Comparison of ENCODE assay signal across 15 cellular contexts in the genomic region with DNA sequence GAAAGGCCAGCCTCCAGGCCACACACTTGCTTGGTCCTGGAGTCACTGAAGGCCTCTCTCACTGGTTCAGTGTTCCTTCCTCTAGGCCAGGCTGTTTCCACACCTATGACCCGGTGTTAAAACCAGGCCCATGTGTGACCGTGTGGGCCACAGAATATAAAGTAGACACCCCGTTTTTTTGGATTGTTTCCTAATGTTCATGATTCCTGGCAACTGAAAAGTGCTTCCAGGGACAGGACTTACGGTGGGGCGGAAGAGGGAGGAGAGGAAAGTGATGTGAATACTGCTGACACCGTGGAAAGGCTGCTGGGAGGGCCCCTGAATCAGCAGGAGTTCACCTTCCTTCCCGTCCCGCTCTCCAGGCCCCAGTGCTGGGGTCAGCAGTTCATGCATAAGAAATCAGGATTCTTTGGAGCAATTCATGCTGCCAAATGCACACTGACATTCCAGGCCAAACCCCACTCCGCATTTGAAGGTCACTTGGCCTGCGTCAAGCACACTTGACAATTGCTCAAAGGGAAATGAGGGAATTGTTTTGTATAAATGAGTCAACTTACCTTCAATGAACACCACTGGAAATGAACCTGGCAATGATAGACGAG.
DNase-seq lines count a peak whose midpoint lies in the region; ATAC-seq and TF ChIP-seq lines count a peak whose summit lies in the region.
"Had no signal": no experiment of that assay in that cellular context is flagged by ENCODE, and none has a peak within 500 bp of the region (broad histone marks: within the 10 kb centered on the region; RNA-seq: fewer than 3 reads in every experiment).

No MANE protein-coding gene starts in this region.

- no peaks in the 10 kb centered on the region for H3K9me3 Mint-ChIP-seq in neural progenitor cell
- H3K9me3 Mint-ChIP-seq in activated CD4-positive, alpha-beta T cell treated with anti-CD3 and anti-CD28 coated beads, Interleukin-2, amount 10 ng/mL, durations not matched to agents 7 days and 5 days, result no peaks in the 10 kb centered on the region
- H3K9me3 Mint-ChIP-seq: activated B cell treated with CpG ODN at 0.5 μM for 24 hours, HFFc6 had no signal

- TF ChIP-seq CTCF in neural progenitor cell (IDR thresholded peaks at IDR 0.05), result no peak
- no peak for TF ChIP-seq CTCF in uterus (IDR thresholded peaks at IDR 0.05)

- H3K4me2 ChIP-seq in neural progenitor cell, result peak overlapping the region; percentile 13

- H3K36me3 ChIP-seq in neural progenitor cell, result no peaks in the 10 kb centered on the region
- H3K36me3 ChIP-seq in uterus, result no peaks in the 10 kb centered on the region
- H3K36me3 ChIP-seq: suprapubic skin had no signal

- H3K36me3 Mint-ChIP-seq in neural progenitor cell, result no peaks in the 10 kb centered on the region
- H3K36me3 Mint-ChIP-seq in activated CD4-positive, alpha-beta T cell treated with anti-CD3 and anti-CD28 coated beads, Interleukin-2, amount 10 ng/mL, durations not matched to agents 7 days and 5 days (ENCODE audit: low read depth), result no peaks in the 10 kb centered on the region
- H3K36me3 Mint-ChIP-seq: activated CD8-positive, alpha-beta memory T cell treated with anti-CD3 and anti-CD28 coated beads, Interleukin-2, amount 10 ng/mL, durations not matched to agents 7 days and 5 days had no signal

- no peak overlapping the region for H3K9ac ChIP-seq in neural progenitor cell

- WGBS in right cardiac atrium, result 62% methylated on average over 11 of the region's 11 CpGs

- peaks cover 9% of the 10 kb centered on the region for H3K4me1 ChIP-seq in right cardiac atrium (ENCODE audit: control insufficient read depth, insufficient read depth, low read length)
- H3K4me1 ChIP-seq in neural progenitor cell, result peaks cover 3% of the 10 kb centered on the region
- no peaks in the 10 kb centered on the region for H3K4me1 ChIP-seq in uterus
- H3K4me1 ChIP-seq: suprapubic skin had no signal

- H3K27me3 ChIP-seq in right cardiac atrium (ENCODE audit: control insufficient read depth, insufficient read depth) (no peaks in the 10 kb centered on the region), neural progenitor cell (no peaks in the 10 kb centered on the region), uterus (no peaks in the 10 kb centered on the region)
- H3K27me3 ChIP-seq: suprapubic skin had no signal

- intact Hi-C loops in right cardiac atrium (cut with DNase I) (no loop called here), uterus (cut with DNase I; ENCODE audit: low total_unique reads) (no loop called here)

- no peak overlapping the region for H2AFZ ChIP-seq in neural progenitor cell (replicated peaks)

- H4K20me1 ChIP-seq in neural progenitor cell (ENCODE audit: low read depth), result no peaks in the 10 kb centered on the region

- H3F3A ChIP-seq in neural progenitor cell (ENCODE audit: low read depth), result no peaks in the 10 kb centered on the region

- TF ChIP-seq POLR2A in uterus (IDR thresholded peaks at IDR 0.05), result no peak

- CTCF ChIA-PET in activated CD4-positive, alpha-beta T cell treated with anti-CD3 and anti-CD28 coated beads, Interleukin-2, amount 10 ng/mL, durations not matched to agents 7 days and 5 days (lab: Charles Lee), result no interaction called here

- H3K4me3 ChIP-seq in right cardiac atrium (ENCODE audit: low read length), result no peak overlapping the region
- H3K4me3 ChIP-seq in neural progenitor cell, result no peak overlapping the region
- H3K4me3 ChIP-seq in uterus, result no peak overlapping the region
- H3K4me3 ChIP-seq: suprapubic skin had no signal

- H3K27ac ChIP-seq in right cardiac atrium (ENCODE audit: low read length) (peak overlapping the region; percentile 89), neural progenitor cell (no peak overlapping the region), uterus (peak overlapping the region; percentile 16 to 51), caudate nucleus (ENCODE audit: low read depth, low read length) (no peak overlapping the region)
- H3K27ac ChIP-seq: suprapubic skin had no signal

- peak overlapping the region; percentile 90 for H3K27ac Mint-ChIP-seq in neural progenitor cell
- no peak overlapping the region for H3K27ac Mint-ChIP-seq in activated CD4-positive, alpha-beta T cell treated with anti-CD3 and anti-CD28 coated beads, Interleukin-2, amount 10 ng/mL, durations not matched to agents 7 days and 5 days
- H3K27ac Mint-ChIP-seq: activated B cell treated with CpG ODN at 0.5 μM for 24 hours; activated CD8-positive, alpha-beta memory T cell treated with anti-CD3 and anti-CD28 coated beads, Interleukin-2, amount 10 ng/mL, durations not matched to agents 7 days and 5 days; HFFc6 had no signal

- H3K9me3 ChIP-seq in right cardiac atrium (ENCODE audit: control insufficient read depth, low read length) (no peaks in the 10 kb centered on the region), neural progenitor cell (ENCODE audit: low read depth) (no peaks in the 10 kb centered on the region), uterus (no peaks in the 10 kb centered on the region)
- H3K9me3 ChIP-seq: suprapubic skin had no signal

- H3K79me2 ChIP-seq in neural progenitor cell (ENCODE audit: low read depth), result no peaks in the 10 kb centered on the region

- peaks cover 45% of the 10 kb centered on the region for H3K4me1 Mint-ChIP-seq in neural progenitor cell
- no peaks in the 10 kb centered on the region for H3K4me1 Mint-ChIP-seq in activated CD4-positive, alpha-beta T cell treated with anti-CD3 and anti-CD28 coated beads, Interleukin-2, amount 10 ng/mL, durations not matched to agents 7 days and 5 days
- H3K4me1 Mint-ChIP-seq: activated B cell treated with CpG ODN at 0.5 μM for 24 hours; activated CD8-positive, alpha-beta memory T cell treated with anti-CD3 and anti-CD28 coated beads, Interleukin-2, amount 10 ng/mL, durations not matched to agents 7 days and 5 days had no signal

- no peak overlapping the region for H3K4me3 Mint-ChIP-seq in neural progenitor cell
- no peak overlapping the region for H3K4me3 Mint-ChIP-seq in activated CD4-positive, alpha-beta T cell treated with anti-CD3 and anti-CD28 coated beads, Interleukin-2, amount 10 ng/mL, durations not matched to agents 7 days and 5 days
- H3K4me3 Mint-ChIP-seq: activated B cell treated with CpG ODN at 0.5 μM for 24 hours; activated CD8-positive, alpha-beta memory T cell treated with anti-CD3 and anti-CD28 coated beads, Interleukin-2, amount 10 ng/mL, durations not matched to agents 7 days and 5 days; HFFc6 had no signal

- ATAC-seq in right cardiac atrium, result peak; percentile 94 to 98
- ATAC-seq: activated CD8-positive, alpha-beta memory T cell treated with anti-CD3 and anti-CD28 coated beads, Interleukin-2, amount 10 ng/mL, durations not matched to agents 7 days and 5 days had no signal

- POLR2A ChIA-PET in activated CD4-positive, alpha-beta T cell treated with anti-CD3 and anti-CD28 coated beads, Interleukin-2, amount 10 ng/mL, durations not matched to agents 7 days and 5 days (lab: Charles Lee), result no interaction called here

- peaks cover 8% of the 10 kb centered on the region for H3K27me3 Mint-ChIP-seq in neural progenitor cell (ENCODE audit: insufficient read depth, low read depth)
- H3K27me3 Mint-ChIP-seq in activated CD4-positive, alpha-beta T cell treated with anti-CD3 and anti-CD28 coated beads, Interleukin-2, amount 10 ng/mL, durations not matched to agents 7 days and 5 days, result peaks cover 3% of the 10 kb centered on the region

- DNase-seq in dermis microvascular lymphatic vessel endothelial cell (ENCODE audit: low read depth in 2 of 2) (peak; percentile 43 to 58), right cardiac atrium (peak; percentile 67 to 75 (median 75)), neural progenitor cell (ENCODE audit: low spot score) (peak; percentile 21), uterus (peak in 1 of 2 donors; percentile 65), caudate nucleus (lab: John Stamatoyannopoulos, UW) (no peak), GM19240 (ENCODE audit: insufficient read length, low spot score) (no peak)
- DNase-seq in activated CD4-positive, alpha-beta T cell treated with anti-CD3 and anti-CD28 coated beads, Interleukin-2, amount 10 ng/mL, durations not matched to agents 7 days and 5 days, result no peak
- DNase-seq: activated B cell treated with CpG ODN at 0.5 μM for 24 hours; activated CD8-positive, alpha-beta memory T cell treated with anti-CD3 and anti-CD28 coated beads, Interleukin-2, amount 10 ng/mL, durations not matched to agents 7 days and 5 days; activated naive CD4-positive, alpha-beta T cell treated with Interleukin-2 at 50 U/mL for 16 hours; glutamatergic neuron; HFFc6; NCI-H1436; NCI-H510A had no signal

Comparison
In these comparisons a context has a peak if more than half of its experiments do, and no peak if none do; other contexts are left out.
1. DNase-seq: peak in dermis microvascular lymphatic vessel endothelial cell (2 of 2), right cardiac atrium (3 of 3) and neural progenitor cell (single experiment); none in caudate nucleus (0 of 61), activated CD4-positive, alpha-beta T cell treated with anti-CD3 and anti-CD28 coated beads, Interleukin-2, amount 10 ng/mL, durations not matched to agents 7 days and 5 days (single experiment) and GM19240 (single experiment).
2. H3K27ac ChIP-seq: peak in right cardiac atrium (single experiment) and uterus (2 of 2); none in neural progenitor cell (single experiment) and caudate nucleus (single experiment).